8 cellular contexts compared by ENCODE assay signal in the genomic region with DNA sequence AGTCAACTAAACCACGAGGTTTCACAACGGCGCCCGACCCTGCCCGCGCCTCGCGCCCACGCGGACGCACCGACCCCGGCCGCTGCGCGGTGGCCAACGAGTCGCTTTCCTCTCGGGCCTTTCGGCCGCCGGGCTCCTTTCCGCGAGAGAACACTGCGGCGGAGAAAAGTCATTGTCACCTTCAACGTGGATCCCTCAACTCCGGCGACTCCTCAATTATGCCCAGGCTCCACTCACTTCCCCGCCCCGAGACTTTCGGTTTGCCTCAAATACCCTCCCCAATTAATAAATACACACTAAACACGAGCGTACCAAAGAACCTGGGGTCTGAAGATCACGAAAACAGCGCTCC. TPM values are rescaled to one million over a fixed set of nuclear protein-coding genes. Genes with fewer than 3 reads are reported as not detected.
DNase-seq lines count a peak whose midpoint lies in the region; FAIRE-seq and TF ChIP-seq lines count a peak whose summit lies in the region.

No MANE protein-coding gene starts in this region.

- H3K4me2 ChIP-seq in endothelial cell of umbilical vein (ENCODE audit: insufficient read depth, low read length) (peak overlapping the region; percentile 98), neural cell (ENCODE audit: low read length) (peak overlapping the region; percentile 85)

- H4K20me1 ChIP-seq in endothelial cell of umbilical vein (replicated peaks; ENCODE audit: control insufficient read depth, extremely low read depth, insufficient read depth, low read length) (no peaks in the 10 kb centered on the region), neural cell (ENCODE audit: insufficient read depth) (no peaks in the 10 kb centered on the region)

- peaks cover 25% of the 10 kb centered on the region for H3K4me1 ChIP-seq in endothelial cell of umbilical vein (ENCODE audit: control insufficient read depth, extremely low read depth, insufficient read depth, low read length)
- no peaks in the 10 kb centered on the region for H3K4me1 ChIP-seq in uterus

- DNase-seq in activated CD8-positive, alpha-beta memory T cell treated with anti-CD3 and anti-CD28 coated beads for 4 hours (ENCODE audit: low read depth in 2 of 2): peak; percentile 3 to 7
- DNase-seq in activated CD8-positive, alpha-beta memory T cell treated with anti-CD3 and anti-CD28 coated beads, Interleukin-2, amount 50 U/mL, for 48 hours: no peak
- no peak for DNase-seq in endothelial cell of umbilical vein (ENCODE audit: low read depth, low spot score)
- DNase-seq in uterus: peak; percentile 24 to 40
- no peak for DNase-seq in cerebellar nuclear complex (lab: John Stamatoyannopoulos, UW)
- no peak for DNase-seq in D721Med (ENCODE audit: insufficient read length, low spot score)

- CTCF ChIA-PET in endothelial cell of umbilical vein (lab: Charles Lee): interaction anchor here (1.0 to 1.2 kb wide), 2 partner anchors 54 to 86 kb away, joined by 3 to 8 read pairs; no protein-coding TSS in a partner anchor

- no peak for TF ChIP-seq RAD21 in neural cell (conservative IDR thresholded peaks at IDR 0.05)

- no peaks in the 10 kb centered on the region for H3K9me3 ChIP-seq in endothelial cell of umbilical vein (replicated peaks; ENCODE audit: control insufficient read depth, insufficient read depth, low read length)
- H3K9me3 ChIP-seq in neural cell (ENCODE audit: low read length): no peaks in the 10 kb centered on the region
- H3K9me3 ChIP-seq in uterus: no peaks in the 10 kb centered on the region

- H3K79me2 ChIP-seq in endothelial cell of umbilical vein (ENCODE audit: control insufficient read depth, insufficient read depth, low read length) (peaks cover 54% of the 10 kb centered on the region), neural cell (replicated peaks; ENCODE audit: insufficient read depth, low read length) (peaks cover 34% of the 10 kb centered on the region)

- no TSS peak for BruUV-seq in endothelial cell of umbilical vein (replicated peaks; lab: Mats Ljungman, UMichigan)

- no peak for TF ChIP-seq POLR2A in endothelial cell of umbilical vein (IDR thresholded peaks at IDR 0.05; ENCODE audit: low read depth, low read length)
- no peak for TF ChIP-seq POLR2A in uterus (IDR thresholded peaks at IDR 0.05)

- H3K4me3 ChIP-seq in WI38 (ENCODE audit: low read depth, low read length) (peak overlapping the region; percentile 62), endothelial cell of umbilical vein (replicated peaks in 1 of 3; ENCODE audit: insufficient read depth in 1 of 3, low read depth in 1 of 3, low read length in 3 of 3) (peak overlapping the region; percentile 53 to 98 (median 97)), neural cell (ENCODE audit: low read length) (peak overlapping the region; percentile 90), uterus (peak overlapping the region; percentile 70 to 91)

- H3K9me2 ChIP-seq in neural cell (ENCODE audit: insufficient read depth, low read length): no peaks in the 10 kb centered on the region

- intact Hi-C loops in endothelial cell of umbilical vein (cut with micrococcal nuclease): loop anchor here (10.0 kb wide), 1 partner anchor 779 kb away; a partner anchor contains a TSS
- intact Hi-C loops in uterus (cut with DNase I; ENCODE audit: low total_unique reads): no loop called here

- H3K36me3 ChIP-seq in endothelial cell of umbilical vein (ENCODE audit: control insufficient read depth in 2 of 2, extremely low read depth in 1 of 2, insufficient read depth in 2 of 2, low read length in 2 of 2): no peaks in the 10 kb centered on the region
- H3K36me3 ChIP-seq in neural cell (ENCODE audit: insufficient read depth, low read length): no peaks in the 10 kb centered on the region
- H3K36me3 ChIP-seq in uterus: no peaks in the 10 kb centered on the region

- no peaks in the 10 kb centered on the region for H3K9me1 ChIP-seq in endothelial cell of umbilical vein (replicated peaks; ENCODE audit: control insufficient read depth, extremely low read depth, insufficient read depth, low read length)

- H3K27ac ChIP-seq in endothelial cell of umbilical vein (ENCODE audit: insufficient read depth, low read depth, low read length): peak overlapping the region; percentile 88
- peak overlapping the region; percentile 83 for H3K27ac ChIP-seq in neural cell (ENCODE audit: low read length)
- H3K27ac ChIP-seq in uterus: peak overlapping the region; percentile 97 to 98

- POLR2A ChIA-PET in endothelial cell of umbilical vein (lab: Charles Lee): interaction anchor here (0.6 kb wide), 1 partner anchor 531 kb away, joined by 4 read pairs; no protein-coding TSS in a partner anchor

- H2AFZ ChIP-seq in endothelial cell of umbilical vein (ENCODE audit: low read depth, low read length): peak overlapping the region; percentile 62
- peak overlapping the region; percentile 57 for H2AFZ ChIP-seq in neural cell (ENCODE audit: low read depth, low read length)

- no peak for TF ChIP-seq EP300 in neural cell (conservative IDR thresholded peaks at IDR 0.05; ENCODE audit: poor library complexity, severe bottlenecking)

- H3F3A ChIP-seq in neural cell (ENCODE audit: insufficient read depth, low read length, poor library complexity, severe bottlenecking): peaks cover 8% of the 10 kb centered on the region

- H3K27me3 ChIP-seq in endothelial cell of umbilical vein (ENCODE audit: control insufficient read depth in 2 of 2, insufficient read depth in 2 of 2, low read length in 2 of 2) (peaks cover 0 to 7% of the 10 kb centered on the region in 2 experiments), neural cell (ENCODE audit: insufficient read depth, low read depth, low read length) (no peaks in the 10 kb centered on the region), uterus (no peaks in the 10 kb centered on the region)

- no peak for TF ChIP-seq CTCF in WI38 (IDR thresholded peaks at IDR 0.05; ENCODE audit: low read depth, low read length)
- no peak for TF ChIP-seq CTCF in endothelial cell of umbilical vein (IDR thresholded peaks at IDR 0.05; ENCODE audit: extremely low read depth in 1 of 2, insufficient read depth in 1 of 2, low read depth in 1 of 2, low read length in 2 of 2)
- no peak for TF ChIP-seq CTCF in neural cell (IDR thresholded peaks at IDR 0.05; ENCODE audit: poor library complexity, severe bottlenecking)
- TF ChIP-seq CTCF in uterus (IDR thresholded peaks at IDR 0.05): no peak
- TF ChIP-seq CTCF in D721Med (IDR thresholded peaks at IDR 0.05; ENCODE audit: insufficient read depth, missing control alignments): no peak

- dilution Hi-C loops in endothelial cell of umbilical vein (cut with MboI; ENCODE audit: extremely low pct_ligation_motif_present, low sequenced_read_pairs): no loop called here

- FAIRE-seq in endothelial cell of umbilical vein (lab: Jason Lieb, UNC) (no peak), D721Med (lab: Jason Lieb, UNC) (no peak)

- H3K9ac ChIP-seq in endothelial cell of umbilical vein (replicated peaks; ENCODE audit: extremely low read depth, insufficient read depth, low read length): peak overlapping the region; percentile 99
- peak overlapping the region; percentile 81 for H3K9ac ChIP-seq in neural cell (ENCODE audit: low read length)

TF ChIP-seq in endothelial cell of umbilical vein, 7 proteins besides CTCF, POLR2A, EP300 and RAD21:
- TF ChIP-seq, protein P1, sequence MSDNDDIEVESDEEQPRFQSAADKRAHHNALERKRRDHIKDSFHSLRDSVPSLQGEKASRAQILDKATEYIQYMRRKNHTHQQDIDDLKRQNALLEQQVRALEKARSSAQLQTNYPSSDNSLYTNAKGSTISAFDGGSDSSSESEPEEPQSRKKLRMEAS (IDR thresholded peaks at IDR 0.05; ENCODE audit: insufficient read depth, insufficient read length): no peak
- no peak for TF ChIP-seq EZH2 (IDR thresholded peaks at IDR 0.05; ENCODE audit: borderline replicate concordance, low read depth, low read length, severe bottlenecking)
- TF ChIP-seq FOS (IDR thresholded peaks at IDR 0.05; ENCODE audit: borderline replicate concordance, insufficient read depth, low read length): no peak
- TF ChIP-seq GATA2 (IDR thresholded peaks at IDR 0.05; ENCODE audit: insufficient read depth, insufficient read length, low read depth, low read length): no peak
- TF ChIP-seq MYC (IDR thresholded peaks at IDR 0.05; ENCODE audit: low read depth, low read length): no peak
- TF ChIP-seq POLR2AphosphoS5 (IDR thresholded peaks at IDR 0.05; ENCODE audit: insufficient read depth, low read depth, low read length): no peak
- TF ChIP-seq JUN (IDR thresholded peaks at IDR 0.05; ENCODE audit: borderline replicate concordance, insufficient read depth, insufficient read length, low read depth): no peak

TF ChIP-seq in neural cell, 6 proteins besides CTCF, POLR2A, EP300 and RAD21:
- TF ChIP-seq MXI1 (conservative IDR thresholded peaks at IDR 0.05; ENCODE audit: poor library complexity, severe bottlenecking): peak; percentile 64
- TF ChIP-seq EZH2 (IDR thresholded peaks at IDR 0.05; ENCODE audit: borderline replicate concordance, insufficient read depth, low read length, poor library complexity, severe bottlenecking): no peak

RNA-seq across cellular contexts. Expression of a gene that starts 0.5 kb away (rescaled TPM):
- total RNA-seq in endothelial cell of umbilical vein (73.5 and 83.4 TPM in 2 replicates), uterus (100 to 1,000 TPM in 2 of 4 donors, 10 to 100 TPM in 2; 26.1 to 237 (median 109) TPM)
- polyA plus RNA-seq in endothelial cell of umbilical vein (13.7 and 19.3 TPM in 2 replicates), neural cell (74.9 and 80.5 TPM in 2 replicates)
- polyA plus RNA-seq in endothelial cell of umbilical vein (2011; cell fraction: cytosol; rRNA removed): 30.1 and 30.3 TPM in 2 replicates
- polyA plus RNA-seq in endothelial cell of umbilical vein (2011; cell fraction: nucleus; rRNA removed): 23.8 and 38.6 TPM in 2 replicates
- 51.6 and 59.2 TPM in 2 replicates for polyA plus RNA-seq in endothelial cell of umbilical vein (2012)
- polyA minus RNA-seq in endothelial cell of umbilical vein (24.3 and 24.7 TPM in 2 replicates), neural cell (59.4 and 68.1 TPM in 2 replicates)
- polyA minus RNA-seq in endothelial cell of umbilical vein (2011; cell fraction: cytosol; rRNA and poly(A)+ RNA removed): 45.3 TPM
- polyA minus RNA-seq in endothelial cell of umbilical vein (2011; cell fraction: nucleus; rRNA and poly(A)+ RNA removed): 31.5 and 42.6 TPM in 2 replicates

Comparison
In these comparisons a context has a peak if more than half of its experiments do, and no peak if none do; other contexts are left out.
1. DNase-seq: peak in activated CD8-positive, alpha-beta memory T cell treated with anti-CD3 and anti-CD28 coated beads for 4 hours (2 of 2) and uterus (2 of 2); none in activated CD8-positive, alpha-beta memory T cell treated with anti-CD3 and anti-CD28 coated beads, Interleukin-2, amount 50 U/mL, for 48 hours (single experiment), endothelial cell of umbilical vein (single experiment), cerebellar nuclear complex (0 of 2) and D721Med (single experiment).
2. Peak in every context shown above with its lines, with median percentiles within 50 percentile points of each other: H3K4me3 ChIP-seq and H3K27ac ChIP-seq.